ENCODE assay signal across 8 cellular contexts in genomic region chr2:190180313-190181065, GRCh38.
A peak's percentile ranks its signal among the peaks of the same experiment; 100 is the strongest.
DNase-seq lines count a peak whose midpoint lies in the region; ATAC-seq and TF ChIP-seq lines count a peak whose summit lies in the region.

No MANE protein-coding gene starts in this region.

- peak overlapping the region; percentile 63 for H3K9ac ChIP-seq in GM23248

- no peaks in the 10 kb centered on the region for H3K36me3 ChIP-seq in GM23248 (ENCODE audit: low read depth)
- H3K36me3 ChIP-seq in naive thymus-derived CD4-positive, alpha-beta T cell (ENCODE audit: control insufficient read depth in 2 of 3, insufficient read depth in 3 of 3, low read length in 3 of 3) = no peaks in the 10 kb centered on the region
- H3K36me3 ChIP-seq in vagina = no peaks in the 10 kb centered on the region

- H3K79me2 ChIP-seq in GM23248 (ENCODE audit: insufficient read depth) = no peaks in the 10 kb centered on the region

- no peaks in the 10 kb centered on the region for H3K4me1 ChIP-seq in GM23248 (ENCODE audit: insufficient read depth)
- no peaks in the 10 kb centered on the region for H3K4me1 ChIP-seq in naive thymus-derived CD4-positive, alpha-beta T cell (ENCODE audit: control insufficient read depth in 2 of 2, insufficient read depth in 2 of 2, low read length in 2 of 2)
- H3K4me1 ChIP-seq in vagina = peaks cover 49% of the 10 kb centered on the region

- POLR2A ChIA-PET in naive thymus-derived CD4-positive, alpha-beta T cell (lab: Charles Lee) = no interaction called here

- peak; percentile 65 for DNase-seq in activated CD8-positive, alpha-beta memory T cell treated with anti-CD3 and anti-CD28 coated beads for 24 hours
- no peak for DNase-seq in activated CD8-positive, alpha-beta memory T cell treated with anti-CD3 and anti-CD28 coated beads, Interleukin-2, amount 50 U/mL, for 4 hours
- DNase-seq in GM23248 = peak; percentile 65
- DNase-seq in fibroblast of pulmonary artery (ENCODE audit: low read depth) = no peak
- DNase-seq in naive thymus-derived CD4-positive, alpha-beta T cell = peak in 6 of 9 donors; percentile 7 to 33 (median 20)
- no peak for DNase-seq in vagina (ENCODE audit: extremely low spot score in 2 of 2)

- no peak overlapping the region for H3K27ac Mint-ChIP-seq in naive thymus-derived CD4-positive, alpha-beta T cell

- no peaks in the 10 kb centered on the region for H3K9me2 ChIP-seq in GM23248 (ENCODE audit: insufficient read depth)

- H3K27me3 ChIP-seq in GM23248 (replicated peaks; ENCODE audit: insufficient read depth) (no peaks in the 10 kb centered on the region), vagina (no peaks in the 10 kb centered on the region)
- H3K27me3 ChIP-seq in naive thymus-derived CD4-positive, alpha-beta T cell (ENCODE audit: control insufficient read depth in 2 of 2, insufficient read depth in 2 of 2, low read length in 2 of 2) = peaks cover 0 to 12% of the 10 kb centered on the region in 2 donors

- H3K36me3 Mint-ChIP-seq in naive thymus-derived CD4-positive, alpha-beta T cell = peaks cover 0 to 5% (median 4%) of the 10 kb centered on the region in 5 donors

- TF ChIP-seq CTCF in WI38 (IDR thresholded peaks at IDR 0.05; ENCODE audit: low read depth, low read length) (peak; percentile 42), fibroblast of pulmonary artery (IDR thresholded peaks at IDR 0.05; ENCODE audit: low read length, missing control alignments) (peak; percentile 16), vagina (IDR thresholded peaks at IDR 0.05) (peak in 2 of 3 experiments; percentile 14 to 30)

- no peaks in the 10 kb centered on the region for H3K9me3 ChIP-seq in GM23248 (ENCODE audit: low read depth)
- no peaks in the 10 kb centered on the region for H3K9me3 ChIP-seq in naive thymus-derived CD4-positive, alpha-beta T cell (ENCODE audit: control insufficient read depth in 2 of 3, low read length in 3 of 3)
- no peaks in the 10 kb centered on the region for H3K9me3 ChIP-seq in vagina

- H3K4me3 ChIP-seq in GM23248 = peak overlapping the region; percentile 74
- H3K4me3 ChIP-seq in WI38 (ENCODE audit: low read depth, low read length) = peak overlapping the region; percentile 58
- peak overlapping the region; percentile 58 for H3K4me3 ChIP-seq in fibroblast of pulmonary artery (replicated peaks; ENCODE audit: low read depth, low read length)
- peak overlapping the region; percentile 47 for H3K4me3 ChIP-seq in naive thymus-derived CD4-positive, alpha-beta T cell (ENCODE audit: low read length)
- H3K4me3 ChIP-seq in vagina = peak overlapping the region; percentile 80 to 81

- peak overlapping the region; percentile 88 for H2AFZ ChIP-seq in GM23248

- H3K4me3 Mint-ChIP-seq in naive thymus-derived CD4-positive, alpha-beta T cell = peak overlapping the region in 7 of 10 donors; percentile 66 to 83 (median 71)

- WGBS in GM23248 (ENCODE audit: low coverage in 1 of 2, low lambda C conversion rate in 2 of 2, missing lambda C conversion rate in 2 of 2), 2 experiments = 2 to 3% methylated on average over 27 to 51 of the region's 76 CpGs

- peaks cover 4 to 14% (median 10%) of the 10 kb centered on the region in 7 donors for H3K4me1 Mint-ChIP-seq in naive thymus-derived CD4-positive, alpha-beta T cell

- no peak for TF ChIP-seq RAD21 in Ishikawa (IDR thresholded peaks at IDR 0.05; ENCODE audit: low read depth)

- no peak for TF ChIP-seq EP300 in Ishikawa (IDR thresholded peaks at IDR 0.05; ENCODE audit: borderline replicate concordance)

- ATAC-seq in naive thymus-derived CD4-positive, alpha-beta T cell = peak; percentile 65

- H3F3A ChIP-seq in GM23248 (ENCODE audit: insufficient read depth) = no peaks in the 10 kb centered on the region

- in situ Hi-C loops in GM23248 (cut with MboI) = no loop called here

- H3K27me3 Mint-ChIP-seq in naive thymus-derived CD4-positive, alpha-beta T cell = peaks cover 31 to 44% (median 41%) of the 10 kb centered on the region in 5 donors

- H4K20me1 ChIP-seq in GM23248 (ENCODE audit: insufficient read depth) = no peaks in the 10 kb centered on the region

- intact Hi-C loops in naive thymus-derived CD4-positive, alpha-beta T cell (cut with micrococcal nuclease) = no loop called here
- intact Hi-C loops in vagina (cut with DNase I) = no loop called here

- peaks cover 0 to 1% (median 0%) of the 10 kb centered on the region in 11 donors for H3K9me3 Mint-ChIP-seq in naive thymus-derived CD4-positive, alpha-beta T cell

- H3K27ac ChIP-seq in GM23248 = no peak overlapping the region
- no peak overlapping the region for H3K27ac ChIP-seq in naive thymus-derived CD4-positive, alpha-beta T cell (ENCODE audit: low read depth, low read length)
- peak overlapping the region; percentile 96 for H3K27ac ChIP-seq in vagina

- TF ChIP-seq POLR2A in vagina (IDR thresholded peaks at IDR 0.05) = no peak

- CTCF ChIA-PET in naive thymus-derived CD4-positive, alpha-beta T cell (lab: Charles Lee) = no interaction called here

- H3K4me2 ChIP-seq in GM23248 (ENCODE audit: unreplicated experiment) = peak overlapping the region; percentile 79

TF ChIP-seq in Ishikawa, 13 proteins besides CTCF, POLR2A, EP300 and RAD21:
- TF ChIP-seq TCF12 (IDR thresholded peaks at IDR 0.05; ENCODE audit: low read depth) (peak; percentile 9; the same call in 1 of the 2 replicates), ZBTB7A (IDR thresholded peaks at IDR 0.05; ENCODE audit: low read depth) (no peak; the same call in 1 of the 2 replicates), YY1 (IDR thresholded peaks at IDR 0.05; ENCODE audit: low read depth) (peak; percentile 21; the same call in 1 of the 2 replicates), TAF1 (IDR thresholded peaks at IDR 0.05; ENCODE audit: low read depth) (0 out of 2 replicates have a peak, but pooled peaks have one; percentile 27)

Comparison
In these comparisons a context has a peak if more than half of its experiments do, and no peak if none do; other contexts are left out.
1. DNase-seq: peak in activated CD8-positive, alpha-beta memory T cell treated with anti-CD3 and anti-CD28 coated beads for 24 hours (single experiment), GM23248 (single experiment) and naive thymus-derived CD4-positive, alpha-beta T cell (6 of 9); none in activated CD8-positive, alpha-beta memory T cell treated with anti-CD3 and anti-CD28 coated beads, Interleukin-2, amount 50 U/mL, for 4 hours (single experiment), fibroblast of pulmonary artery (single experiment) and vagina (0 of 2).
2. Peak in every context shown above with its lines, with median percentiles within 50 percentile points of each other: H3K4me3 ChIP-seq and CTCF ChIP-seq.